2 cellular contexts compared by ENCODE assay signal in the genomic region with DNA sequence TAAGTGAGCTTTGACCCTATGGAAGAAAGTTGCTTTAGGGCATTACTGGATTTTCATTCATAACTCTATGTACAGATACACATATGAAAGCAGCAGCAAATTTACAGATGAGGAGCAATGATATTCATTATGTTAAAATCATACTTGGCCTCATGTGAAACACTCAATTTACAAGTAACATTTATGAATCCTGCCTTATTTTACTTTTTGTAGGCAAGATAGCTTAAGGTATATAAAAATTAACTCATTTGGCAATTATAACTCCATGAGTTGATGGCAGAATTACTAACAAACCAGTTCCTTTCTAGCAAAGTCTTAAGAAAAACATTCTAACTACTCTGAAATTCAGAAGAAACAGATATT.
TF ChIP-seq lines count a peak whose summit lies in the region.

No MANE protein-coding gene starts in this region.

TF ChIP-seq in IMR-90, 13 proteins besides CTCF, POLR2A, EP300 and RAD21:
- TF ChIP-seq RCOR1 (IDR thresholded peaks at IDR 0.05; ENCODE audit: insufficient replicate concordance, low read length) (no peak), MAZ (IDR thresholded peaks at IDR 0.05; ENCODE audit: borderline replicate concordance, low read depth, low read length) (no peak), CHD1 (IDR thresholded peaks at IDR 0.05; ENCODE audit: low read depth, low read length) (no peak)

TF ChIP-seq in K562, 482 proteins besides CTCF, POLR2A, EP300 and RAD21:
- TF ChIP-seq GTF2E2 (tag; IDR thresholded peaks at IDR 0.05) (peak; percentile 56; the same call in 1 of the 2 replicates), MYNN (IDR thresholded peaks at IDR 0.05) (no peak), MYNN (CRISPR knock-in tag; IDR thresholded peaks at IDR 0.05) (no peak), ZNF3 (CRISPR knock-in tag; IDR thresholded peaks at IDR 0.05) (no peak), MYBL2 (IDR thresholded peaks at IDR 0.05; ENCODE audit: low read depth) (no peak), MYBL2 (CRISPR knock-in tag; IDR thresholded peaks at IDR 0.05; ENCODE audit: borderline replicate concordance) (no peak), ZNF274 (IDR thresholded peaks at IDR 0.05; ENCODE audit: borderline replicate concordance, low read depth, low read length) (no peak), ZC3H4 (CRISPR knock-in tag; IDR thresholded peaks at IDR 0.05; ENCODE audit: borderline replicate concordance) (no peak)
- TF ChIP-seq, protein P1, sequence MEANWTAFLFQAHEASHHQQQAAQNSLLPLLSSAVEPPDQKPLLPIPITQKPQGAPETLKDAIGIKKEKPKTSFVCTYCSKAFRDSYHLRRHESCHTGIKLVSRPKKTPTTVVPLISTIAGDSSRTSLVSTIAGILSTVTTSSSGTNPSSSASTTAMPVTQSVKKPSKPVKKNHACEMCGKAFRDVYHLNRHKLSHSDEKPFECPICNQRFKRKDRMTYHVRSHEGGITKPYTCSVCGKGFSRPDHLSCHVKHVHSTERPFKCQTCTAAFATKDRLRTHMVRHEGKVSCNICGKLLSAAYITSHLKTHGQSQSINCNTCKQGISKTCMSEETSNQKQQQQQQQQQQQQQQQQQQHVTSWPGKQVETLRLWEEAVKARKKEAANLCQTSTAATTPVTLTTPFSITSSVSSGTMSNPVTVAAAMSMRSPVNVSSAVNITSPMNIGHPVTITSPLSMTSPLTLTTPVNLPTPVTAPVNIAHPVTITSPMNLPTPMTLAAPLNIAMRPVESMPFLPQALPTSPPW (CRISPR knock-in tag; IDR thresholded peaks at IDR 0.05): no peak
- TF ChIP-seq, protein P2, sequence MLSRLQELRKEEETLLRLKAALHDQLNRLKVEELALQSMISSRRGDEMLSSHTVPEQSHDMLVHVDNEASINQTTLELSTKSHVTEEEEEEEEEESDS (CRISPR knock-in tag; IDR thresholded peaks at IDR 0.05): no peak
